In genomic region chr17:81238815-81239713, GRCh38 we compare ENCODE assay signal across 8 cellular contexts. TPM values are rescaled to one million over a fixed set of nuclear protein-coding genes. Genes with fewer than 3 reads are reported as not detected.
DNase-seq lines count a peak whose midpoint lies in the region; ATAC-seq and TF ChIP-seq lines count a peak whose summit lies in the region.

Gene NDUFAF8, plus strand, starts transcription at chr17:81239318. Its CDS starts 46 bp downstream, at chr17:81239364.
Gene TEPSIN, minus strand, starts transcription at chr17:81239055. Its CDS starts 22 bp downstream, at chr17:81239033.

- peak; percentile 63 for TF ChIP-seq POLR2A in GM18951 (IDR thresholded peaks at IDR 0.05; ENCODE audit: extremely low read depth, insufficient read depth, insufficient read length)

- in situ Hi-C loops in GM18951 (cut with MboI; ENCODE audit: low sequenced_read_pairs, unreplicated experiment): no loop called here

- intact Hi-C loops in activated B cell treated with CpG ODN at 0.5 μM for 24 hours (cut with micrococcal nuclease): loop anchor here (1.0 to 5.0 kb wide), 4 partner anchors 11 to 977 kb away; partner anchors contain the start of genes BAIAP2 and RNF213

- TF ChIP-seq CTCF in activated B cell treated with CpG ODN at 0.5 μM for 24 hours (IDR thresholded peaks at IDR 0.05): no peak

- H3K27ac ChIP-seq in caudate nucleus (ENCODE audit: low read depth, low read length): peak within 1 kb of the TSS; percentile 67

- H3K9me3 Mint-ChIP-seq in activated B cell treated with CpG ODN at 0.5 μM for 24 hours (no peaks in the 10 kb centered on the region), immature natural killer cell (no peaks in the 10 kb centered on the region)

- POLR2A ChIA-PET in activated B cell treated with CpG ODN at 0.5 μM for 24 hours (lab: Charles Lee): interaction anchor here (0.6 to 3.5 kb wide), 22 partner anchors 10 to 974 kb away, joined by 3 to 79 read pairs (median 6); partner anchors contain the start of genes ACTG1, ARL16, CEP131 and FAAP100

- peaks cover 47% of the 10 kb centered on the region for H3K4me1 Mint-ChIP-seq in activated B cell treated with CpG ODN at 0.5 μM for 24 hours
- H3K4me1 Mint-ChIP-seq in immature natural killer cell: peaks cover 51 to 55% of the 10 kb centered on the region in 2 donors

- peak; percentile 100 for DNase-seq in AG08395 (ENCODE audit: low spot score)
- peak; percentile 100 for DNase-seq in NCI-H345 (lab: John Stamatoyannopoulos, UW)
- DNase-seq in activated B cell treated with CpG ODN at 0.5 μM for 24 hours: peak; percentile 86
- peak; percentile 73 to 100 (median 98) for DNase-seq in caudate nucleus (lab: John Stamatoyannopoulos, UW)
- peak; percentile 96 for DNase-seq in immature natural killer cell
- DNase-seq in smooth muscle cell of the brain vasculature (ENCODE audit: low read depth, low spot score): peak; percentile 99

- H3K36me3 Mint-ChIP-seq in activated B cell treated with CpG ODN at 0.5 μM for 24 hours (ENCODE audit: low read depth) (peaks cover 24% of the 10 kb centered on the region), immature natural killer cell (peaks cover 0 to 5% (median 0%) of the 10 kb centered on the region in 3 donors)

- CTCF ChIA-PET in activated B cell treated with CpG ODN at 0.5 μM for 24 hours (lab: Charles Lee): interaction anchor here (0.7 to 1.4 kb wide), 5 partner anchors 9 to 46 kb away, joined by 3 to 5 read pairs (median 3); partner anchors contain the start of gene CEP131

- H3K27me3 Mint-ChIP-seq in activated B cell treated with CpG ODN at 0.5 μM for 24 hours: no peaks in the 10 kb centered on the region
- peaks cover 6 to 8% (median 6%) of the 10 kb centered on the region in 3 donors for H3K27me3 Mint-ChIP-seq in immature natural killer cell (ENCODE audit: low read depth in 3 of 3)

- ATAC-seq in HG03196 (IDR thresholded peaks at IDR 0.05; ENCODE audit: unreplicated experiment) (peak; percentile 88), activated B cell treated with CpG ODN at 0.5 μM for 24 hours (ENCODE audit: low read depth) (peak; percentile 95)

- peak within 1 kb of the TSS; percentile 93 for H3K4me3 Mint-ChIP-seq in activated B cell treated with CpG ODN at 0.5 μM for 24 hours
- H3K4me3 Mint-ChIP-seq in immature natural killer cell: peak within 1 kb of the TSS; percentile 91 to 95 (median 93)

- peak within 1 kb of the TSS; percentile 88 for H3K27ac Mint-ChIP-seq in activated B cell treated with CpG ODN at 0.5 μM for 24 hours
- H3K27ac Mint-ChIP-seq in immature natural killer cell: peak within 1 kb of the TSS; percentile 77 to 93 (median 87)

RNA-seq across cellular contexts. Expression of gene NDUFAF8, which starts in this region (rescaled TPM):
- total RNA-seq in activated B cell treated with CpG ODN at 0.5 μM for 24 hours: 52.8 and 55.8 TPM in 2 replicates
- 100 to 1,000 TPM in 1 of 3 donors, 10 to 100 TPM in 2; 61.2 to 121 (median 67.8) TPM for polyA plus RNA-seq in immature natural killer cell

RNA-seq across cellular contexts. Expression of gene TEPSIN, which starts in this region (rescaled TPM):
- total RNA-seq in activated B cell treated with CpG ODN at 0.5 μM for 24 hours: 82.9 and 102 TPM in 2 replicates
- polyA plus RNA-seq in immature natural killer cell: 1 to 10 TPM; 1.6 to 7.3 (median 5.0) TPM

Comparison
In these comparisons a context has a peak if more than half of its experiments do, and no peak if none do; other contexts are left out.
1. Peak in every context shown above with its lines: DNase-seq, ATAC-seq and H3K27ac ChIP-seq.